In genomic region chr17:61465550-61466237, GRCh38 we compare ENCODE assay signal across 24 cellular contexts. TPM values are rescaled to one million over a fixed set of nuclear protein-coding genes. Genes with fewer than 3 reads are reported as not detected.
"Had no signal": no experiment of that assay in that cellular context is flagged by ENCODE, and none has a peak within 500 bp of the region (broad histone marks: within the 10 kb centered on the region; RNA-seq: fewer than 3 reads in every experiment).

No MANE protein-coding gene starts in this region.

- DNase-seq: activated CD4-positive, alpha-beta T cell treated with anti-CD3 and anti-CD28 coated beads, Interleukin-2, amount 50 U/mL, for 4 hours; activated CD4-positive, CD25-positive, alpha-beta regulatory T cell treated with anti-CD3 and anti-CD28 coated beads, Interleukin-2, amount 50 U/mL, for 72 hours; amygdala; cortex of kidney; effector CD4-positive, alpha-beta T cell; esophagus squamous epithelium; foreskin keratinocyte; immature natural killer cell; mucosa of descending colon; naive thymus-derived CD4-positive, alpha-beta T cell; retina; stimulated activated CD4-positive, alpha-beta T cell treated with anti-CD3 and anti-CD28 coated beads, Interleukin-4, amount 100 ng/mL, for 24 hours; stimulated activated naive CD4-positive, alpha-beta T cell; substantia nigra had no signal

- H3K27ac ChIP-seq: body of pancreas, esophagus squamous epithelium, foreskin keratinocyte, skin epidermis, tibial nerve had no signal

- H3K36me3 Mint-ChIP-seq: activated naive CD4-positive, alpha-beta T cell treated with anti-CD3 and anti-CD28 coated beads, Interleukin-2, amount 50 U/mL, for 72 hours; immature natural killer cell; naive thymus-derived CD4-positive, alpha-beta T cell had no signal

- H3K36me3 ChIP-seq: esophagus squamous epithelium, tibial nerve had no signal

- H3K4me3 ChIP-seq: body of pancreas, esophagus squamous epithelium, mucosa of descending colon, skin epidermis, tibial nerve had no signal

- H3K27ac Mint-ChIP-seq: activated naive CD4-positive, alpha-beta T cell treated with anti-CD3 and anti-CD28 coated beads, Interleukin-2, amount 50 U/mL, for 72 hours; activated T-helper 2 cell treated with anti-CD3 and anti-CD28 coated beads, Interferon-gamma antibody, Interleukin-2, Interleukin-4, amounts not matched to agents 10 μg/mL and 5 μg/mL and 100 μg/mL, durations not matched to agents 14 hours and 24 hours and 36 hours; immature natural killer cell; naive thymus-derived CD4-positive, alpha-beta T cell had no signal

- H3K9me3 Mint-ChIP-seq: activated naive CD4-positive, alpha-beta T cell treated with anti-CD3 and anti-CD28 coated beads, Interleukin-2, amount 50 U/mL, for 72 hours; activated T-helper 2 cell treated with anti-CD3 and anti-CD28 coated beads, Interferon-gamma antibody, Interleukin-2, Interleukin-4, amounts not matched to agents 10 μg/mL and 5 μg/mL and 100 μg/mL, durations not matched to agents 14 hours and 24 hours and 36 hours; central memory CD8-positive, alpha-beta T cell; immature natural killer cell; naive thymus-derived CD4-positive, alpha-beta T cell had no signal

- ATAC-seq: activated naive CD4-positive, alpha-beta T cell treated with anti-CD3 and anti-CD28 coated beads, Interleukin-2, amount 50 U/mL, for 72 hours; body of pancreas; foreskin keratinocyte; mucosa of descending colon; naive thymus-derived CD4-positive, alpha-beta T cell; SK-N-SH treated with all-trans-retinoic acid at 6 μM for 48 hours had no signal

- H3K4me3 Mint-ChIP-seq: central memory CD8-positive, alpha-beta T cell; immature natural killer cell had no signal

- H3K9me3 ChIP-seq: body of pancreas, esophagus squamous epithelium, mucosa of descending colon, tibial nerve had no signal

- H3K4me1 ChIP-seq: foreskin keratinocyte had no signal

- H3K4me1 Mint-ChIP-seq: central memory CD8-positive, alpha-beta T cell; immature natural killer cell had no signal

RNA-seq across cellular contexts. Expression of gene TBX4, which starts 13.5 kb away (rescaled TPM):
- total RNA-seq: activated naive CD4-positive, alpha-beta T cell treated with anti-CD3 and anti-CD28 coated beads, Interleukin-2, amount 50 U/mL, for 72 hours; activated T-helper 2 cell treated with anti-CD3 and anti-CD28 coated beads, Interferon-gamma antibody, Interleukin-2, Interleukin-4, amounts not matched to agents 10 μg/mL and 5 μg/mL and 100 μg/mL, durations not matched to agents 14 hours and 24 hours and 36 hours; body of pancreas; endothelial cell of umbilical vein; esophagus squamous epithelium; foreskin keratinocyte; lung microvascular endothelial cell; mucosa of descending colon; naive thymus-derived CD4-positive, alpha-beta T cell; T-helper 1 cell treated with Interleukin-12 subunit alpha and Interleukin-12 subunit beta and Interleukin-4 antibody, amounts not matched to agents 30 ng/mL and 1 ng/mL, for 36 hours; tibial nerve had no signal
